16 cellular contexts compared by ENCODE assay signal in genomic region chr18:63259581-63259830, GRCh38.
DNase-seq lines count a peak whose midpoint lies in the region; ATAC-seq and TF ChIP-seq lines count a peak whose summit lies in the region.
"Had no signal": no experiment of that assay in that cellular context is flagged by ENCODE, and none has a peak within 500 bp of the region (broad histone marks: within the 10 kb centered on the region; RNA-seq: fewer than 3 reads in every experiment).

No MANE protein-coding gene starts in this region.

- ATAC-seq in activated naive CD8-positive, alpha-beta T cell treated with anti-CD3 and anti-CD28 coated beads, Interleukin-2, amount 50 U/mL, for 24 hours: no peak
- ATAC-seq in central memory CD8-positive, alpha-beta T cell (replicated peaks; ENCODE audit: extremely low read depth, poor library complexity, severe bottlenecking): no peak
- ATAC-seq in GM18858 (IDR thresholded peaks at IDR 0.05; ENCODE audit: unreplicated experiment): no peak
- ATAC-seq: stimulated activated memory B cell treated with anti-CD40 and anti-IgM and Interleukin-4, amounts not matched to agents 10 μg/mL and 1 μg/mL and 100 μg/mL, for 72 hours had no signal

- TF ChIP-seq CTCF in neural crest cell (conservative IDR thresholded peaks at IDR 0.05) (no peak), type B pancreatic cell (conservative IDR thresholded peaks at IDR 0.05) (no peak)

- peaks cover 28% of the 10 kb centered on the region for H3K36me3 Mint-ChIP-seq in activated naive CD8-positive, alpha-beta T cell
- peaks cover 58% of the 10 kb centered on the region for H3K36me3 Mint-ChIP-seq in activated naive CD8-positive, alpha-beta T cell treated with anti-CD3 and anti-CD28 coated beads, Interleukin-2, amount 50 U/mL, for 24 hours (ENCODE audit: low read depth)
- H3K36me3 Mint-ChIP-seq in central memory CD8-positive, alpha-beta T cell (ENCODE audit: insufficient read depth): peaks cover 5% of the 10 kb centered on the region
- H3K36me3 Mint-ChIP-seq in neural crest cell (ENCODE audit: low read depth): peaks cover 3% of the 10 kb centered on the region
- peaks cover 5% of the 10 kb centered on the region for H3K36me3 Mint-ChIP-seq in type B pancreatic cell

- DNase-seq in activated naive CD8-positive, alpha-beta T cell treated with anti-CD3 and anti-CD28 coated beads, Interleukin-2, amount 50 U/mL, for 24 hours: no peak
- DNase-seq in central memory CD8-positive, alpha-beta T cell (ENCODE audit: low spot score in 2 of 2): no peak
- DNase-seq in neural crest cell (ENCODE audit: low read depth, low spot score) (no peak), type B pancreatic cell (ENCODE audit: extremely low spot score, unreplicated experiment) (no peak), NCI-H2029 (lab: John Stamatoyannopoulos, UW) (no peak), MV-4-11 (lab: John Stamatoyannopoulos, UW) (no peak)
- DNase-seq: activated CD4-positive, alpha-beta memory T cell treated with anti-CD3 and anti-CD28 coated beads, Interleukin-2, amount 10 ng/mL, durations not matched to agents 7 days and 5 days; aorta; HCEC 1CT; NCI-H510A; Right ventricle myocardium superior; spleen; T-helper 1 cell had no signal

- peaks cover 75% of the 10 kb centered on the region for H3K4me1 Mint-ChIP-seq in activated naive CD8-positive, alpha-beta T cell (ENCODE audit: low read depth)
- peaks cover 73% of the 10 kb centered on the region for H3K4me1 Mint-ChIP-seq in activated naive CD8-positive, alpha-beta T cell treated with anti-CD3 and anti-CD28 coated beads, Interleukin-2, amount 50 U/mL, for 24 hours
- H3K4me1 Mint-ChIP-seq in central memory CD8-positive, alpha-beta T cell: peaks cover 51% of the 10 kb centered on the region
- peaks cover 38% of the 10 kb centered on the region for H3K4me1 Mint-ChIP-seq in neural crest cell
- H3K4me1 Mint-ChIP-seq in type B pancreatic cell (ENCODE audit: unreplicated experiment): peaks cover 35% of the 10 kb centered on the region

- H3K27me3 Mint-ChIP-seq in activated naive CD8-positive, alpha-beta T cell: no peaks in the 10 kb centered on the region
- H3K27me3 Mint-ChIP-seq in activated naive CD8-positive, alpha-beta T cell treated with anti-CD3 and anti-CD28 coated beads, Interleukin-2, amount 50 U/mL, for 24 hours: no peaks in the 10 kb centered on the region
- no peaks in the 10 kb centered on the region for H3K27me3 Mint-ChIP-seq in central memory CD8-positive, alpha-beta T cell
- H3K27me3 Mint-ChIP-seq in neural crest cell (ENCODE audit: low read depth) (no peaks in the 10 kb centered on the region), type B pancreatic cell (no peaks in the 10 kb centered on the region)
- H3K27me3 Mint-ChIP-seq: activated CD4-positive, alpha-beta memory T cell treated with anti-CD3 and anti-CD28 coated beads, Interleukin-2, amount 10 ng/mL, durations not matched to agents 7 days and 5 days; stimulated activated memory B cell treated with anti-CD40 and anti-IgM and Interleukin-4, amounts not matched to agents 10 μg/mL and 1 μg/mL and 100 μg/mL, for 72 hours had no signal

- H3K9me3 Mint-ChIP-seq in activated naive CD8-positive, alpha-beta T cell (ENCODE audit: low read depth): no peaks in the 10 kb centered on the region
- peaks cover 4% of the 10 kb centered on the region for H3K9me3 Mint-ChIP-seq in activated naive CD8-positive, alpha-beta T cell treated with anti-CD3 and anti-CD28 coated beads, Interleukin-2, amount 50 U/mL, for 24 hours
- H3K9me3 Mint-ChIP-seq in central memory CD8-positive, alpha-beta T cell: no peaks in the 10 kb centered on the region
- H3K9me3 Mint-ChIP-seq in neural crest cell (peaks cover 4% of the 10 kb centered on the region), type B pancreatic cell (peaks cover 4% of the 10 kb centered on the region)
- H3K9me3 Mint-ChIP-seq: activated CD4-positive, alpha-beta memory T cell treated with anti-CD3 and anti-CD28 coated beads, Interleukin-2, amount 10 ng/mL, durations not matched to agents 7 days and 5 days; stimulated activated memory B cell treated with anti-CD40 and anti-IgM and Interleukin-4, amounts not matched to agents 10 μg/mL and 1 μg/mL and 100 μg/mL, for 72 hours had no signal

- H3K4me3 Mint-ChIP-seq in activated naive CD8-positive, alpha-beta T cell: no peak overlapping the region
- no peak overlapping the region for H3K4me3 Mint-ChIP-seq in activated naive CD8-positive, alpha-beta T cell treated with anti-CD3 and anti-CD28 coated beads, Interleukin-2, amount 50 U/mL, for 24 hours
- H3K4me3 Mint-ChIP-seq in central memory CD8-positive, alpha-beta T cell: peak overlapping the region; percentile 10
- H3K4me3 Mint-ChIP-seq in neural crest cell (no peak overlapping the region), type B pancreatic cell (no peak overlapping the region)
- H3K4me3 Mint-ChIP-seq: activated CD4-positive, alpha-beta memory T cell treated with anti-CD3 and anti-CD28 coated beads, Interleukin-2, amount 10 ng/mL, durations not matched to agents 7 days and 5 days; stimulated activated memory B cell treated with anti-CD40 and anti-IgM and Interleukin-4, amounts not matched to agents 10 μg/mL and 1 μg/mL and 100 μg/mL, for 72 hours had no signal

- peak overlapping the region; percentile 87 for H3K27ac Mint-ChIP-seq in activated naive CD8-positive, alpha-beta T cell
- H3K27ac Mint-ChIP-seq in activated naive CD8-positive, alpha-beta T cell treated with anti-CD3 and anti-CD28 coated beads, Interleukin-2, amount 50 U/mL, for 24 hours: no peak overlapping the region
- H3K27ac Mint-ChIP-seq in central memory CD8-positive, alpha-beta T cell (ENCODE audit: low read depth): peak overlapping the region; percentile 49
- H3K27ac Mint-ChIP-seq in neural crest cell (ENCODE audit: unreplicated experiment) (peak overlapping the region; percentile 54), type B pancreatic cell (peak overlapping the region; percentile 75)
- H3K27ac Mint-ChIP-seq: activated CD4-positive, alpha-beta memory T cell treated with anti-CD3 and anti-CD28 coated beads, Interleukin-2, amount 10 ng/mL, durations not matched to agents 7 days and 5 days; stimulated activated memory B cell treated with anti-CD40 and anti-IgM and Interleukin-4, amounts not matched to agents 10 μg/mL and 1 μg/mL and 100 μg/mL, for 72 hours had no signal
